ENCODE assay signal across 1 cellular context in genomic region chr2:203812294-203813221, GRCh38.
TF ChIP-seq lines count a peak whose summit lies in the region.

No MANE protein-coding gene starts in this region.

TF ChIP-seq in HepG2, 621 proteins besides CTCF, POLR2A, EP300 and RAD21 (continues in another document):
- TF ChIP-seq ZMYM3 (CRISPR knock-in tag; IDR thresholded peaks at IDR 0.05) (no peak; the same call in 1 of the 2 replicates), NFIC (IDR thresholded peaks at IDR 0.05; ENCODE audit: low read length) (peak; percentile 75), STAT6 (CRISPR knock-in tag; IDR thresholded peaks at IDR 0.05; ENCODE audit: borderline replicate concordance) (no peak), SAP130 (CRISPR knock-in tag; IDR thresholded peaks at IDR 0.05; ENCODE audit: low read depth) (peak; percentile 67; the same call in 1 of the 2 replicates), DPF2 (CRISPR knock-in tag; IDR thresholded peaks at IDR 0.05; ENCODE audit: borderline replicate concordance, low read depth) (peak; percentile 75; the same call in 1 of the 2 replicates), ATF1 (CRISPR knock-in tag; IDR thresholded peaks at IDR 0.05) (0 out of 2 replicates have a peak, but pooled peaks have one; percentile 0), SRSF9 (IDR thresholded peaks at IDR 0.05; ENCODE audit: borderline replicate concordance, insufficient read depth, low read depth, low read length, poor library complexity, severe bottlenecking) (no peak), CHD4 (IDR thresholded peaks at IDR 0.05; ENCODE audit: borderline replicate concordance, low read length) (no peak; the same call in 1 of the 2 replicates), CEBPB (IDR thresholded peaks at IDR 0.05; ENCODE audit: borderline replicate concordance, low read depth, low read length) (peak; percentile 98), ZBTB3 (CRISPR knock-in tag; IDR thresholded peaks at IDR 0.05; ENCODE audit: borderline replicate concordance, low read depth) (no peak), GATAD1 (CRISPR knock-in tag; IDR thresholded peaks at IDR 0.05) (peak; percentile 30; the same call in 1 of the 2 replicates), HDAC2 (CRISPR knock-in tag; IDR thresholded peaks at IDR 0.05) (peak; percentile 84), ZNF33B (CRISPR knock-in tag; IDR thresholded peaks at IDR 0.05) (peak; percentile 38; the same call in 1 of the 2 replicates), HNF4A (CRISPR knock-in tag; IDR thresholded peaks at IDR 0.05) (peak; percentile 80), ZNF652 (CRISPR knock-in tag; IDR thresholded peaks at IDR 0.05; ENCODE audit: borderline replicate concordance, low read depth) (peak; percentile 93), KAT2B (IDR thresholded peaks at IDR 0.05; ENCODE audit: borderline replicate concordance, low read depth, low read length) (no peak), ATM (IDR thresholded peaks at IDR 0.05; ENCODE audit: borderline replicate concordance) (no peak), TAF1 (CRISPR knock-in tag; IDR thresholded peaks at IDR 0.05) (0 out of 2 replicates have a peak, but pooled peaks have one; percentile 4), NKX3-1 (CRISPR knock-in tag; IDR thresholded peaks at IDR 0.05) (0 out of 2 replicates have a peak, but pooled peaks have one; percentile 53), MAFF (IDR thresholded peaks at IDR 0.05; ENCODE audit: low read depth, low read length) (no peak), FOSL2 (CRISPR knock-in tag; IDR thresholded peaks at IDR 0.05) (no peak), HNF1A (IDR thresholded peaks at IDR 0.05; ENCODE audit: low read depth) (peak; percentile 88), HNF1A (CRISPR knock-in tag; IDR thresholded peaks at IDR 0.05; ENCODE audit: borderline replicate concordance) (peak; percentile 93), REST (IDR thresholded peaks at IDR 0.05; ENCODE audit: borderline replicate concordance in 1 of 2, low read depth in 1 of 2, low read length in 2 of 2) (0 out of 4 replicates have a peak, but pooled peaks of 1 of the 2 experiments have one; percentile 9), ZNF670 (CRISPR knock-in tag; IDR thresholded peaks at IDR 0.05; ENCODE audit: borderline replicate concordance) (0 out of 2 replicates have a peak, but pooled peaks have one; percentile 26), SETDB1 (CRISPR knock-in tag; IDR thresholded peaks at IDR 0.05; ENCODE audit: borderline replicate concordance) (no peak), ERF (CRISPR knock-in tag; IDR thresholded peaks at IDR 0.05) (peak; percentile 42; the same call in 1 of the 2 replicates), U2AF1 (optimal IDR thresholded peaks at IDR 0.05; ENCODE audit: low read depth, low read length) (no peak), FLYWCH1 (CRISPR knock-in tag; IDR thresholded peaks at IDR 0.05) (peak; percentile 37; the same call in 1 of the 2 replicates), NONO (IDR thresholded peaks at IDR 0.05) (no peak), NONO (CRISPR knock-in tag; conservative IDR thresholded peaks at IDR 0.05) (peak; percentile 36; the same call in 1 of the 2 replicates), FOXA1 (IDR thresholded peaks at IDR 0.05) (no peak), FOXA1 (CRISPR knock-in tag; IDR thresholded peaks at IDR 0.05) (peak; percentile 82), ZNF672 (CRISPR knock-in tag; IDR thresholded peaks at IDR 0.05) (no peak), SSRP1 (CRISPR knock-in tag; IDR thresholded peaks at IDR 0.05) (peak; percentile 80; the same call in 1 of the 2 replicates), STAG1 (CRISPR knock-in tag; IDR thresholded peaks at IDR 0.05) (no peak), ZBTB7B (CRISPR knock-in tag; IDR thresholded peaks at IDR 0.05) (peak; percentile 46; the same call in 1 of the 2 replicates), NFYC (CRISPR knock-in tag; IDR thresholded peaks at IDR 0.05) (peak; percentile 11; the same call in 1 of the 2 replicates), ZMYM2 (CRISPR knock-in tag; IDR thresholded peaks at IDR 0.05) (0 out of 2 replicates have a peak, but pooled peaks have one; percentile 33), SOX13 (IDR thresholded peaks at IDR 0.05) (peak; percentile 61; the same call in 1 of the 2 replicates), SOX13 (CRISPR knock-in tag; conservative IDR thresholded peaks at IDR 0.05 in 1 of 2, IDR thresholded peaks at IDR 0.05 in 1 of 2) (peak in 1 of 2 experiments; percentile 90; a peak in 2 of 4 replicates), ZBTB4 (CRISPR knock-in tag; IDR thresholded peaks at IDR 0.05; ENCODE audit: borderline replicate concordance) (0 out of 2 replicates have a peak, but pooled peaks have one; percentile 92), SMC3 (IDR thresholded peaks at IDR 0.05; ENCODE audit: low read length) (peak; percentile 40)
- TF ChIP-seq, protein P1, sequence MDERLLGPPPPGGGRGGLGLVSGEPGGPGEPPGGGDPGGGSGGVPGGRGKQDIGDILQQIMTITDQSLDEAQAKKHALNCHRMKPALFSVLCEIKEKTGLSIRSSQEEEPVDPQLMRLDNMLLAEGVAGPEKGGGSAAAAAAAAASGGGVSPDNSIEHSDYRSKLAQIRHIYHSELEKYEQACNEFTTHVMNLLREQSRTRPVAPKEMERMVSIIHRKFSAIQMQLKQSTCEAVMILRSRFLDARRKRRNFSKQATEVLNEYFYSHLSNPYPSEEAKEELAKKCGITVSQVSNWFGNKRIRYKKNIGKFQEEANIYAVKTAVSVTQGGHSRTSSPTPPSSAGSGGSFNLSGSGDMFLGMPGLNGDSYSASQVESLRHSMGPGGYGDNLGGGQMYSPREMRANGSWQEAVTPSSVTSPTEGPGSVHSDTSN (CRISPR knock-in tag; IDR thresholded peaks at IDR 0.05) = no peak
- TF ChIP-seq, protein P2, sequence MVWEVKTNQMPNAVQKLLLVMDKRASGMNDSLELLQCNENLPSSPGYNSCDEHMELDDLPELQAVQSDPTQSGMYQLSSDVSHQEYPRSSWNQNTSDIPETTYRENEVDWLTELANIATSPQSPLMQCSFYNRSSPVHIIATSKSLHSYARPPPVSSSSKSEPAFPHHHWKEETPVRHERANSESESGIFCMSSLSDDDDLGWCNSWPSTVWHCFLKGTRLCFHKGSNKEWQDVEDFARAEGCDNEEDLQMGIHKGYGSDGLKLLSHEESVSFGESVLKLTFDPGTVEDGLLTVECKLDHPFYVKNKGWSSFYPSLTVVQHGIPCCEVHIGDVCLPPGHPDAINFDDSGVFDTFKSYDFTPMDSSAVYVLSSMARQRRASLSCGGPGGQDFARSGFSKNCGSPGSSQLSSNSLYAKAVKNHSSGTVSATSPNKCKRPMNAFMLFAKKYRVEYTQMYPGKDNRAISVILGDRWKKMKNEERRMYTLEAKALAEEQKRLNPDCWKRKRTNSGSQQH (CRISPR knock-in tag; IDR thresholded peaks at IDR 0.05; ENCODE audit: low read depth) = 0 out of 2 replicates have a peak, but pooled peaks have one; percentile 31
- TF ChIP-seq, protein P3, sequence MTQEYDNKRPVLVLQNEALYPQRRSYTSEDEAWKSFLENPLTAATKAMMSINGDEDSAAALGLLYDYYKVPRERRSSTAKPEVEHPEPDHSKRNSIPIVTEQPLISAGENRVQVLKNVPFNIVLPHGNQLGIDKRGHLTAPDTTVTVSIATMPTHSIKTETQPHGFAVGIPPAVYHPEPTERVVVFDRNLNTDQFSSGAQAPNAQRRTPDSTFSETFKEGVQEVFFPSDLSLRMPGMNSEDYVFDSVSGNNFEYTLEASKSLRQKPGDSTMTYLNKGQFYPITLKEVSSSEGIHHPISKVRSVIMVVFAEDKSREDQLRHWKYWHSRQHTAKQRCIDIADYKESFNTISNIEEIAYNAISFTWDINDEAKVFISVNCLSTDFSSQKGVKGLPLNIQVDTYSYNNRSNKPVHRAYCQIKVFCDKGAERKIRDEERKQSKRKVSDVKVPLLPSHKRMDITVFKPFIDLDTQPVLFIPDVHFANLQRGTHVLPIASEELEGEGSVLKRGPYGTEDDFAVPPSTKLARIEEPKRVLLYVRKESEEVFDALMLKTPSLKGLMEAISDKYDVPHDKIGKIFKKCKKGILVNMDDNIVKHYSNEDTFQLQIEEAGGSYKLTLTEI (CRISPR knock-in tag; conservative IDR thresholded peaks at IDR 0.05) = no peak
